Comparison of ENCODE assay signal across 8 cellular contexts in genomic region chr17:78925234-78925633, GRCh38. TPM values are rescaled to one million over a fixed set of nuclear protein-coding genes. Genes with fewer than 3 reads are reported as not detected.
DNase-seq lines count a peak whose midpoint lies in the region; ATAC-seq and TF ChIP-seq lines count a peak whose summit lies in the region.

Gene TIMP2, minus strand, starts transcription at chr17:78925387. Its CDS starts 299 bp downstream, at chr17:78925088.

- H3K4me3 Mint-ChIP-seq in T-cell (peak within 1 kb of the TSS; percentile 78 to 81 (median 79)), type B pancreatic cell (peak within 1 kb of the TSS; percentile 90)

- CTCF ChIA-PET in T-cell (lab: Charles Lee), result interaction anchor here in 1 of 2 donors (0.7 kb wide), 1 partner anchor 25 kb away, joined by 3 read pairs; no protein-coding TSS in a partner anchor

- H3K4me1 Mint-ChIP-seq in T-cell, result peaks cover 11 to 19% (median 14%) of the 10 kb centered on the region in 3 donors
- peaks cover 44% of the 10 kb centered on the region for H3K4me1 Mint-ChIP-seq in type B pancreatic cell (ENCODE audit: unreplicated experiment)

- H4K20me1 ChIP-seq in DND-41 (ENCODE audit: insufficient read depth, low read length), result no peaks in the 10 kb centered on the region

- TF ChIP-seq CTCF in DND-41 (IDR thresholded peaks at IDR 0.05; ENCODE audit: borderline replicate concordance, extremely low read depth, low read length, poor library complexity, severe bottlenecking), result peak; percentile 25
- peak; percentile 71 for TF ChIP-seq CTCF in type B pancreatic cell (conservative IDR thresholded peaks at IDR 0.05)

- H3K4me1 ChIP-seq in DND-41 (ENCODE audit: insufficient read depth, low read length), result peaks cover 21% of the 10 kb centered on the region

- intact Hi-C loops in left ventricle myocardium superior (cut with micrococcal nuclease) (loop anchor here (10.0 kb wide), 1 partner anchor 50 kb away; the partner anchor contains the start of gene LGALS3BP), posterior vena cava (cut with DNase I) (loop anchor here in 1 of 2 donors (5.0 kb wide), 1 partner anchor 1857 kb away; no protein-coding TSS in a partner anchor)

- no peaks in the 10 kb centered on the region for H3K36me3 ChIP-seq in DND-41 (ENCODE audit: insufficient read depth, low read length)

- H3K27me3 Mint-ChIP-seq in T-cell (peaks cover 4 to 17% of the 10 kb centered on the region in 2 donors), type B pancreatic cell (no peaks in the 10 kb centered on the region)

- H3K4me2 ChIP-seq in DND-41 (ENCODE audit: insufficient read depth, low read length), result peak within 1 kb of the TSS; percentile 55

- DNase-seq in DND-41 (peak; percentile 85), NCI-H1105 (lab: John Stamatoyannopoulos, UW) (peak; percentile 72), T-cell (peak; percentile 37 to 81 (median 67)), amygdala (lab: John Stamatoyannopoulos, UW) (peak in 55 of 56 donors; percentile 26 to 95 (median 80)), left ventricle myocardium superior (peak; percentile 93), posterior vena cava (ENCODE audit: low spot score) (peak; percentile 97), type B pancreatic cell (ENCODE audit: extremely low spot score, unreplicated experiment) (peak; percentile 92), OCI-M2 (lab: John Stamatoyannopoulos, UW; ENCODE audit: unreplicated experiment) (no peak)

- H2AFZ ChIP-seq in DND-41 (ENCODE audit: low read depth, low read length), result peak within 1 kb of the TSS; percentile 59

- ATAC-seq in DND-41 (ENCODE audit: insufficient read depth, low read depth), result peak; percentile 93
- peak; percentile 86 to 89 (median 88) for ATAC-seq in T-cell (replicated peaks in 1 of 4)
- ATAC-seq in left ventricle myocardium superior, result peak; percentile 77

- no peaks in the 10 kb centered on the region for H3K79me2 ChIP-seq in DND-41 (ENCODE audit: insufficient read depth, low read length)

- POLR2A ChIA-PET in T-cell (lab: Charles Lee), result no interaction called here

- no peak within 1 kb of the TSS for H3K27ac ChIP-seq in DND-41 (ENCODE audit: low read length)

- peak within 1 kb of the TSS; percentile 46; the same call in 1 of the 2 replicates for H3K9ac ChIP-seq in DND-41 (ENCODE audit: low read depth, low read length)

- H3K9me3 Mint-ChIP-seq in T-cell (no peaks in the 10 kb centered on the region), type B pancreatic cell (no peaks in the 10 kb centered on the region)

- H3K36me3 Mint-ChIP-seq in T-cell (no peaks in the 10 kb centered on the region), type B pancreatic cell (peaks cover 5% of the 10 kb centered on the region)

- no peak within 1 kb of the TSS for H3K27ac Mint-ChIP-seq in T-cell
- H3K27ac Mint-ChIP-seq in type B pancreatic cell, result peak within 1 kb of the TSS; percentile 39

- no peaks in the 10 kb centered on the region for H3K9me3 ChIP-seq in DND-41 (ENCODE audit: insufficient read depth, low read length, severe bottlenecking)

- H3K4me3 ChIP-seq in DND-41 (ENCODE audit: low read depth in 1 of 2, low read length in 2 of 2), result peak within 1 kb of the TSS in 1 of 2 experiments; percentile 47; a peak in 3 of 4 replicates

- peaks cover 21% of the 10 kb centered on the region for H3K27me3 ChIP-seq in DND-41 (ENCODE audit: insufficient read depth, low read length, poor library complexity)

RNA-seq across cellular contexts. Expression of gene TIMP2, which starts in this region (rescaled TPM):
- total RNA-seq in T-cell, result 1 to 10 TPM; 5.1 to 6.7 (median 6.5) TPM
- 132 TPM for total RNA-seq in left ventricle myocardium superior
- 100 to 1,000 TPM; 484 to 701 TPM for total RNA-seq in posterior vena cava
- total RNA-seq in type B pancreatic cell (ENCODE audit: low replicate concordance), result 125 and 192 TPM in 2 replicates

Comparison
In these comparisons a context has a peak if more than half of its experiments do, and no peak if none do; other contexts are left out.
1. RNA of gene TIMP2 (total RNA-seq): 484 to 701 TPM in posterior vena cava, 132 TPM in left ventricle myocardium superior (single experiment) and 125 to 192 TPM in type B pancreatic cell; 5.1 to 6.7 TPM in T-cell; every median in the first group is over 10 times any median in the second.
2. Peak in every context shown above with its lines, with median percentiles within 50 percentile points of each other: ATAC-seq.